In the genomic region with DNA sequence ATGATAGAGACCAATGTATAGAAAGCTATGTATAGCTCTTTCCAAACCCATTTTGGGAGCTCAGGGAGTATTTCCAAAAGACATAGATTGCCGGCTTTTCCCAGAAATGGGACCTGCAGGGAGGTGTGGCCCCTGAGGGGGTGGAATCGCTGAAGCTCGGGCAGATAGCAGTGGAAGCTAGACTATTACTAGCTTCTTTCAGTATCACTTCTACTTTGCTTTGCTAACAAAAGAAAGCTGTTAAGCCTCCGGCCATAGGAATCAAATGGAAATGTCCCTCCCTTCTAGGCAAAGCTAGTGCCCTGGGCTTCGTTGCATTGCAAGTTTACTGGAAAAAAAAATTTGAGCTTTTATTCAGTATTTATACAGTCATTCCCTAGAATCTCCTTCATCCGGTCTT, we compare ENCODE assay signal across 10 cellular contexts. TPM values are rescaled to one million over a fixed set of nuclear protein-coding genes. Genes with fewer than 3 reads are reported as not detected.
DNase-seq lines count a peak whose midpoint lies in the region; ATAC-seq and TF ChIP-seq lines count a peak whose summit lies in the region.
"Had no signal": no experiment of that assay in that cellular context is flagged by ENCODE, and none has a peak within 500 bp of the region (broad histone marks: within the 10 kb centered on the region; RNA-seq: fewer than 3 reads in every experiment).

No MANE protein-coding gene starts in this region.

- no peak for TF ChIP-seq CTCF in mammary epithelial cell (conservative IDR thresholded peaks at IDR 0.05 in 1 of 2, IDR thresholded peaks at IDR 0.05 in 1 of 2; ENCODE audit: extremely low read depth in 1 of 2, insufficient read depth in 1 of 2, low read depth in 1 of 2, low read length in 2 of 2)
- TF ChIP-seq CTCF in breast epithelium (IDR thresholded peaks at IDR 0.05), result no peak
- no peak for TF ChIP-seq CTCF in transverse colon (IDR thresholded peaks at IDR 0.05)
- no peak for TF ChIP-seq CTCF in vagina (IDR thresholded peaks at IDR 0.05)

- CTCF ChIA-PET in mammary epithelial cell (lab: Charles Lee; ENCODE audit: low non-redundant PET), result interaction anchor here (0.7 kb wide), 1 partner anchor 369 kb away, joined by 5 read pairs; no protein-coding TSS in a partner anchor

- H3K9me3 ChIP-seq in mammary epithelial cell (replicated peaks; ENCODE audit: insufficient read depth, low read length) (peaks cover 5% of the 10 kb centered on the region), breast epithelium (peaks cover 10 to 11% of the 10 kb centered on the region in 2 donors), transverse colon (peaks cover 8 to 13% of the 10 kb centered on the region in 2 donors), vagina (no peaks in the 10 kb centered on the region)
- H3K9me3 ChIP-seq: pancreas had no signal

- H3K4me1 ChIP-seq in mammary epithelial cell (ENCODE audit: insufficient read depth, low read length) (no peaks in the 10 kb centered on the region), breast epithelium (no peaks in the 10 kb centered on the region), transverse colon (peaks cover 0 to 5% (median 0%) of the 10 kb centered on the region in 4 donors), vagina (no peaks in the 10 kb centered on the region)
- H3K4me1 ChIP-seq: pancreas had no signal

- no peak overlapping the region for H3K9ac ChIP-seq in mammary epithelial cell (ENCODE audit: insufficient read depth, low read length)

- H4K20me1 ChIP-seq in mammary epithelial cell (ENCODE audit: insufficient read depth, low read length), result no peaks in the 10 kb centered on the region

- ATAC-seq in HG03442 (IDR thresholded peaks at IDR 0.05; ENCODE audit: unreplicated experiment) (peak; percentile 13), GM18870 (IDR thresholded peaks at IDR 0.05; ENCODE audit: unreplicated experiment) (no peak)

- no peak for DNase-seq in mammary epithelial cell
- no peak for DNase-seq in breast epithelium (ENCODE audit: low spot score in 2 of 2)
- DNase-seq in germinal center (ENCODE audit: low spot score), result peak; percentile 19
- DNase-seq in NCI-H2196 (lab: John Stamatoyannopoulos, UW; ENCODE audit: unreplicated experiment), result no peak
- DNase-seq in transverse colon, result no peak
- DNase-seq in vagina (ENCODE audit: extremely low spot score in 2 of 2), result no peak

- H3K4me3 ChIP-seq in mammary epithelial cell (replicated peaks in 1 of 3; ENCODE audit: insufficient read depth in 1 of 3, low read depth in 2 of 3, low read length in 3 of 3) (no peak overlapping the region), breast epithelium (no peak overlapping the region), transverse colon (peak overlapping the region in 1 of 4 donors; percentile 11), vagina (no peak overlapping the region)
- H3K4me3 ChIP-seq: left lung, pancreas had no signal

- H3K27me3 ChIP-seq in mammary epithelial cell (ENCODE audit: insufficient read depth, low read length), result no peaks in the 10 kb centered on the region
- H3K27me3 ChIP-seq in breast epithelium, result no peaks in the 10 kb centered on the region
- no peaks in the 10 kb centered on the region for H3K27me3 ChIP-seq in transverse colon
- no peaks in the 10 kb centered on the region for H3K27me3 ChIP-seq in vagina
- H3K27me3 ChIP-seq: left lung, pancreas had no signal

- dilution Hi-C loops in mammary epithelial cell (cut with HindIII; ENCODE audit: low sequenced_read_pairs), result no loop called here

- 57% methylated on average over 6 of the region's 6 CpGs for WGBS in mammary epithelial cell (ENCODE audit: low coverage, missing lambda C conversion rate)
- WGBS in transverse colon (ENCODE audit: low coverage in 1 of 2), 2 donors, result 37 to 43% methylated on average over 3 to 6 of the region's 6 CpGs

- BruUV-seq in mammary epithelial cell (replicated peaks; lab: Mats Ljungman, UMichigan), result no TSS peak

- H3K79me2 ChIP-seq in mammary epithelial cell (ENCODE audit: insufficient read depth, low read length), result no peaks in the 10 kb centered on the region

- TF ChIP-seq EP300 in transverse colon (IDR thresholded peaks at IDR 0.05; ENCODE audit: low read depth), result no peak

- no peaks in the 10 kb centered on the region for H3K36me3 ChIP-seq in mammary epithelial cell (ENCODE audit: insufficient read depth, low read length)
- no peaks in the 10 kb centered on the region for H3K36me3 ChIP-seq in breast epithelium
- no peaks in the 10 kb centered on the region for H3K36me3 ChIP-seq in transverse colon
- no peaks in the 10 kb centered on the region for H3K36me3 ChIP-seq in vagina
- H3K36me3 ChIP-seq: left lung, pancreas had no signal

- in situ Hi-C loops in mammary epithelial cell (cut with MboI; ENCODE audit: low sequenced_read_pairs in 2 of 2) (loop anchor here (10.0 to 25.0 kb wide), 2 partner anchors 369 to 372 kb away; no protein-coding TSS in a partner anchor), transverse colon (cut with MboI; ENCODE audit: low pct_ligation_motif_present in 1 of 4, low pct_unique_long_range_greater_than_20kb in 1 of 4, low sequenced_read_pairs in 3 of 4) (loop anchor here in 2 of 4 donors (10.0 to 25.0 kb wide), 2 partner anchors 369 to 372 kb away; no protein-coding TSS in a partner anchor)

- intact Hi-C loops in mammary epithelial cell (cut with micrococcal nuclease) (loop anchor here (2.0 to 10.0 kb wide), 4 partner anchors 116 to 560 kb away; partner anchors contain the start of gene KMT2C), breast epithelium (cut with DNase I; ENCODE audit: low total_unique reads) (no loop called here), transverse colon (cut with DNase I; ENCODE audit: low total_unique reads) (loop anchor here (5.0 kb wide), 1 partner anchor 1344 kb away; no protein-coding TSS in a partner anchor), vagina (cut with DNase I) (no loop called here)

- H3K4me2 ChIP-seq in mammary epithelial cell (ENCODE audit: insufficient read depth, low read depth, low read length), result peak overlapping the region; percentile 0

- H3K27ac ChIP-seq in mammary epithelial cell (ENCODE audit: insufficient read depth, low read depth, low read length) (no peak overlapping the region), breast epithelium (no peak overlapping the region), transverse colon (no peak overlapping the region), vagina (no peak overlapping the region)
- H3K27ac ChIP-seq: left lung, pancreas had no signal

- H2AFZ ChIP-seq in mammary epithelial cell (ENCODE audit: low read depth, low read length), result no peak overlapping the region

- no peak for TF ChIP-seq POLR2A in breast epithelium (IDR thresholded peaks at IDR 0.05)
- TF ChIP-seq POLR2A in transverse colon (IDR thresholded peaks at IDR 0.05), result no peak
- TF ChIP-seq POLR2A in vagina (IDR thresholded peaks at IDR 0.05), result no peak

RNA-seq across cellular contexts. Expression of gene XRCC2, which starts 30.5 kb away (rescaled TPM):
- total RNA-seq in mammary epithelial cell (1 to 10 TPM; 1.2 to 7.6 TPM), breast epithelium (1 to 10 TPM in 1 of 3 donors, under 1 TPM in 2; 0.48 to 2.2 (median 0.98) TPM), transverse colon (10 to 100 TPM in 1 of 4 donors, under 1 TPM in 2, not detected in 1; 0.55 to 14.5 (median 0.79) TPM), vagina (1.7 TPM)
- polyA plus RNA-seq in mammary epithelial cell, result 3.7 TPM
- 7.4 TPM for polyA minus RNA-seq in mammary epithelial cell

RNA-seq across cellular contexts. Expression of gene ACTR3B, which starts 53.1 kb away (rescaled TPM):
- total RNA-seq in mammary epithelial cell (10 to 100 TPM in 1 of 2 donors, 1 to 10 TPM in 1; 7.4 to 10.3 TPM), breast epithelium (10 to 100 TPM in 2 of 3 donors, 1 to 10 TPM in 1; 9.1 to 10.2 (median 10.1) TPM), transverse colon (1 to 10 TPM; 1.6 to 7.1 (median 3.8) TPM), vagina (3.4 TPM)
- 5.0 TPM for polyA plus RNA-seq in mammary epithelial cell
- not detected for polyA minus RNA-seq in mammary epithelial cell

Comparison
In these comparisons a context has a peak if more than half of its experiments do, and no peak if none do; other contexts are left out.
1. intact Hi-C loops: an anchor here in mammary epithelial cell (2.0 to 10.0 kb wide) and transverse colon (5.0 kb wide); none called in breast epithelium and vagina.